ENCODE assay signal across 8 cellular contexts in the genomic region with DNA sequence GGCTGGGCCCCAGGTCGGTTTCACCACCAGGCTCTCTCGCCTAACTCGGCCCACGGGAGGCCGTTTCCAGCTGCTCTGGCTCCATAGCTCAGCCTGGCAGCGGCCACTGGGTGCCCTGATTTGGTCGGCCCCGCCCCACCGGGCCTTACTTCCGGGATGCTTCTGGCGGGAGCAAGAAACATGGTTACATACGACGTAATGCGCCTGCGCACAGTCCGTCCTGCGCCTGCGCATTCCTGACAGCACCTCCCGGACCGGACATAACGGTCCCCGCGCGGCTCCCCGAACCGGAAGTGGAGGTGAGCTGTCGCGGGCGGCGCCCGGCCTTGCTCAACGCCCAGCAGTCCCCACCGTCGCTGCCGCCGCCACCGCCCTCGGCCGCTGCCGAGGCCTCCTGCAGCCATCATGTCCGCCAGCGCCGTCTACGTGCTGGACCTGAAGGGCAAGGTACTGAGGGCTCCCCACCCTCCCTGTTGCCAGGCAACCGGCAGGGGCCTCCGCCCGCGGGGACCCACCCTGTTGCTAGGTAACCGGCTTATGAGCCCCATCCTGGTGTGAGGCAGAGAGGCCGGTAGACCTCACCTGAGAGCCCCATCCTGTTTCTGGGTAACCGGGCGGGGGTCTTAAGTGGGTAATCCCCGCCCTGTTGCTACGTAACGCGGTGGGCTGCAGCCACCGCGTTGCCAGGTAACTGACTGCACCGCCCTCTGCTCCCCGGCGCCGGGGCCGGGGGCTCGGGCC. TPM values are rescaled to one million over a fixed set of nuclear protein-coding genes. Genes with fewer than 3 reads are reported as not detected.
DNase-seq lines count a peak whose midpoint lies in the region; ATAC-seq and TF ChIP-seq lines count a peak whose summit lies in the region.

A gene (plus strand): TSS at position 290 of the 741 bp plus-strand sequence. CDS start 116 bp downstream, at position 406.

- peak; percentile 85 for ATAC-seq in GM21381 (IDR thresholded peaks at IDR 0.05; ENCODE audit: unreplicated experiment)

- H3K4me1 ChIP-seq in NT2/D1 (ENCODE audit: insufficient read depth, insufficient read length): peaks cover 5% of the 10 kb centered on the region
- peaks cover 6% of the 10 kb centered on the region for H3K4me1 ChIP-seq in endodermal cell (ENCODE audit: control insufficient read depth, insufficient read depth, low read length)
- peaks cover 5% of the 10 kb centered on the region for H3K4me1 ChIP-seq in mesodermal cell (ENCODE audit: control insufficient read depth, insufficient read depth, low read length, poor library complexity, severe bottlenecking)

- no peaks in the 10 kb centered on the region for H3K9me3 Mint-ChIP-seq in endodermal cell

- H3K4me3 ChIP-seq in NT2/D1 (ENCODE audit: insufficient read length, low read depth): peak within 1 kb of the TSS; percentile 98
- H3K4me3 ChIP-seq in endodermal cell (ENCODE audit: low read length): peak within 1 kb of the TSS; percentile 95
- peak within 1 kb of the TSS; percentile 87 for H3K4me3 ChIP-seq in mesodermal cell (ENCODE audit: extremely low read depth, insufficient read depth, low read length, poor library complexity, severe bottlenecking)

- DNase-seq in COR-L47 (lab: John Stamatoyannopoulos, UW) (peak; percentile 97), HUDEP-2 (lab: John Stamatoyannopoulos, UW; ENCODE audit: unreplicated experiment in 76 of 76) (peak; percentile 77 to 100 (median 99)), NT2/D1 (ENCODE audit: low read depth, low spot score) (peak; percentile 98), endodermal cell (peak; percentile 99)
- peak; percentile 87 for DNase-seq in activated CD8-positive, alpha-beta memory T cell treated with anti-CD3 and anti-CD28 coated beads, Interleukin-2, amount 50 U/mL, for 1 hour (ENCODE audit: extremely low read depth)
- peak; percentile 96 to 98 for DNase-seq in stimulated activated CD8-positive, alpha-beta memory T cell treated with anti-CD3 and anti-CD28 coated beads, Interleukin-15, amount 100 ng/mL, for 4 hours (ENCODE audit: low read depth in 2 of 2)

- peaks cover 20% of the 10 kb centered on the region for H3K4me1 Mint-ChIP-seq in endodermal cell

- H3K27ac ChIP-seq in endodermal cell (ENCODE audit: low read depth, low read length): peak within 1 kb of the TSS; percentile 68
- peak within 1 kb of the TSS; percentile 54 for H3K27ac ChIP-seq in mesodermal cell (ENCODE audit: low read depth, low read length, severe bottlenecking)

- H3K27me3 ChIP-seq in NT2/D1 (ENCODE audit: insufficient read depth, insufficient read length) (no peaks in the 10 kb centered on the region), endodermal cell (ENCODE audit: control insufficient read depth, insufficient read depth, low read length, poor library complexity, severe bottlenecking) (no peaks in the 10 kb centered on the region)

- no peaks in the 10 kb centered on the region for H3K27me3 Mint-ChIP-seq in endodermal cell (ENCODE audit: insufficient read depth)

- H3K36me3 ChIP-seq in NT2/D1 (ENCODE audit: insufficient read depth, insufficient read length, low read length) (peaks cover 33% of the 10 kb centered on the region), endodermal cell (ENCODE audit: control insufficient read depth, insufficient read depth, low read length) (peaks cover 14% of the 10 kb centered on the region), mesodermal cell (ENCODE audit: control insufficient read depth, insufficient read depth, low read length) (peaks cover 35% of the 10 kb centered on the region)

- peak within 1 kb of the TSS; percentile 63 for H3K4me3 Mint-ChIP-seq in endodermal cell

- H3K9me3 ChIP-seq in NT2/D1 (ENCODE audit: insufficient read depth, low read length) (no peaks in the 10 kb centered on the region), endodermal cell (ENCODE audit: control insufficient read depth, low read length) (no peaks in the 10 kb centered on the region), mesodermal cell (ENCODE audit: control insufficient read depth, low read length) (no peaks in the 10 kb centered on the region)

- peaks cover 15% of the 10 kb centered on the region for H3K36me3 Mint-ChIP-seq in endodermal cell (ENCODE audit: low read depth)

- H3K9ac ChIP-seq in NT2/D1 (ENCODE audit: insufficient read length, low read depth) (peak within 1 kb of the TSS; percentile 96), endodermal cell (ENCODE audit: extremely low read depth, low read length, poor library complexity, severe bottlenecking) (peak within 1 kb of the TSS; percentile 74)

- no peak for TF ChIP-seq CTCF in endodermal cell (conservative IDR thresholded peaks at IDR 0.05)

- H3K27ac Mint-ChIP-seq in endodermal cell: peak within 1 kb of the TSS; percentile 83

- 0 to 1% methylated on average over 35 to 64 of the region's 64 CpGs for WGBS in endodermal cell (ENCODE audit: insufficient coverage in 1 of 2, insufficient read length in 1 of 2), 2 experiments
- WGBS in mesodermal cell (ENCODE audit: insufficient coverage in 2 of 2), 2 experiments: 0 to 1% methylated on average over 45 to 57 of the region's 64 CpGs

RNA-seq across cellular contexts. Expression of the gene that starts here (rescaled TPM):
- 10 to 100 TPM; 35.0 to 51.6 TPM for total RNA-seq in endodermal cell
- 85.8 TPM for polyA plus RNA-seq in endodermal cell (2013, experiment 1 of 2)
- polyA plus RNA-seq in endodermal cell (2013, experiment 2 of 2): 91.7 TPM
- 91.2 TPM for polyA plus RNA-seq in mesodermal cell (2013, experiment 1 of 2)
- 75.4 TPM for polyA plus RNA-seq in mesodermal cell (2013, experiment 2 of 2)

Comparison
In these comparisons a context has a peak if more than half of its experiments do, and no peak if none do; other contexts are left out.
1. Peak in every context shown above with its lines: DNase-seq, ATAC-seq, H3K4me3 ChIP-seq and H3K27ac ChIP-seq.